18 cellular contexts compared by ENCODE assay signal in genomic region chr11:10861799-10862198, GRCh38.
"Had no signal": no experiment of that assay in that cellular context is flagged by ENCODE, and none has a peak within 500 bp of the region (broad histone marks: within the 10 kb centered on the region; RNA-seq: fewer than 3 reads in every experiment).

No MANE protein-coding gene starts in this region.

- H3K27me3 Mint-ChIP-seq: naive B cell had no signal

- ATAC-seq: activated CD4-positive, CD25-positive, alpha-beta regulatory T cell treated with anti-CD3 and anti-CD28 coated beads, Interleukin-2, amount 50 U/mL, for 24 hours; left colon; stimulated activated naive CD8-positive, alpha-beta T cell treated with anti-CD3 and anti-CD28 coated beads, Interleukin-15, Interleukin-2, amounts not matched to agents 100 U/mL and 50 U/mL, for 24 hours had no signal

- H3K27ac ChIP-seq: adrenal gland, suprapubic skin had no signal

- H3K27me3 ChIP-seq: adrenal gland, suprapubic skin had no signal

- H3K4me2 ChIP-seq: smooth muscle cell had no signal

- H3K4me3 ChIP-seq: adrenal gland, lung, smooth muscle cell, suprapubic skin had no signal

- H3K36me3 ChIP-seq: adrenal gland, suprapubic skin had no signal

- FAIRE-seq: colon, endometrium, islet of Langerhans had no signal

- H3K9me3 ChIP-seq: adrenal gland, suprapubic skin had no signal

- DNase-seq: activated CD4-positive, alpha-beta T cell treated with anti-CD3 and anti-CD28 coated beads, Interleukin-2, amount 50 U/mL, for 1 hour; activated CD8-positive, alpha-beta memory T cell treated with anti-CD3 and anti-CD28 coated beads for 24 hours; activated naive CD4-positive, alpha-beta T cell; left colon; naive B cell; stimulated activated CD4-positive, alpha-beta T cell treated with anti-CD3 and anti-CD28 coated beads, Interleukin-4, amount 100 ng/mL, for 4 hours; stimulated activated CD8-positive, alpha-beta memory T cell treated with anti-CD3 and anti-CD28 coated beads, Interleukin-4, amount 100 ng/mL, for 48 hours; stimulated activated naive CD8-positive, alpha-beta T cell treated with anti-CD3 and anti-CD28 coated beads, Interleukin-15, Interleukin-2, amounts not matched to agents 100 U/mL and 50 U/mL, for 24 hours; SW 1271; T-helper 9 cell had no signal
